ENCODE assay signal across 14 cellular contexts in the genomic region with DNA sequence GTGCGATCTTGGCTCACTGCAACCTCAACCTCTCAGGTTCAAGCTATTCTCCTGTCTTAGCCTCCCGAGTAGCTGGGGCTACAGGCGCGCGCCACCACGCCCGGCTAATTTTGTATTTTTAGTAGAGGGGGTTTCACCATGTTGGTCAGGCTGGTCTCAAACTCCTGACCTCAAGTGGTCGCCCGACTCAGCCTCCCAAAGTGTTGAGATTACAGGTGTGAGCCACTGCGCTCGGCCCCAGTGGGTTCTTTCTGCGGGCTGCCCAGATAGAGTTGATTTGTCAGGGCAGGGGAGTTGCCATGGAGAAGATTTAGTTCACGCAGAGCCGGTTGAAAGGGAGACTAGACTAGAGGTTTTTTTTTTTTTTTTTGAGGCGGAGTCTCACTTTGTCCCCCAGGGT. TPM values are rescaled to one million over a fixed set of nuclear protein-coding genes. Genes with fewer than 3 reads are reported as not detected.
DNase-seq lines count a peak whose midpoint lies in the region; ATAC-seq and TF ChIP-seq lines count a peak whose summit lies in the region.
"Had no signal": no experiment of that assay in that cellular context is flagged by ENCODE, and none has a peak within 500 bp of the region (broad histone marks: within the 10 kb centered on the region; RNA-seq: fewer than 3 reads in every experiment).

No MANE protein-coding gene starts in this region.

- H3K36me3 ChIP-seq in mesenchymal stem cell (ENCODE audit: control insufficient read depth in 1 of 2, insufficient read depth in 2 of 2, low read depth in 1 of 2, low read length in 2 of 2), result peaks cover 3 to 8% of the 10 kb centered on the region in 2 experiments
- H3K36me3 ChIP-seq in thyroid gland, result no peaks in the 10 kb centered on the region

- no peak overlapping the region for H2BK15ac ChIP-seq in mesenchymal stem cell (ENCODE audit: low read depth, poor library complexity, severe bottlenecking)

- in situ Hi-C loops in GM13977 (cut with MboI; ENCODE audit: low pct_unique_long_range_greater_than_20kb, low sequenced_read_pairs, unreplicated experiment), result no loop called here

- H3K4me3 ChIP-seq in HFF-Myc (replicated peaks; ENCODE audit: low read depth, low read length), result peak overlapping the region; percentile 85
- peak overlapping the region in 1 of 2 experiments; percentile 93 for H3K4me3 ChIP-seq in mesenchymal stem cell (ENCODE audit: insufficient read depth in 1 of 2, low read depth in 1 of 2, low read length in 2 of 2)
- no peak overlapping the region for H3K4me3 ChIP-seq in thyroid gland (replicated peaks in 1 of 3)

- no peak overlapping the region for H3K27ac ChIP-seq in CD4-positive, alpha-beta T cell (ENCODE audit: low read depth, low read length)
- no peak overlapping the region for H3K27ac ChIP-seq in mesenchymal stem cell (ENCODE audit: low read length, poor library complexity, severe bottlenecking)
- H3K27ac ChIP-seq in thyroid gland, result no peak overlapping the region

- no peaks in the 10 kb centered on the region for H3K9me3 ChIP-seq in CD4-positive, alpha-beta T cell (ENCODE audit: control insufficient read depth, low read length)
- no peaks in the 10 kb centered on the region for H3K9me3 ChIP-seq in mesenchymal stem cell (ENCODE audit: control insufficient read depth, low read length)
- H3K9me3 ChIP-seq in thyroid gland, result no peaks in the 10 kb centered on the region
- H3K9me3 ChIP-seq: heart right ventricle, spleen had no signal

- peak overlapping the region; percentile 89 for H3K4me3 Mint-ChIP-seq in CD4-positive, alpha-beta T cell
- peak overlapping the region; percentile 90 for H3K4me3 Mint-ChIP-seq in activated T-helper 1 cell treated with anti-CD3 and anti-CD28 coated beads, Interleukin-12 subunit alpha, Interleukin-12 subunit beta, Interleukin-2, Interleukin-4 antibody, amounts not matched to agents 30 ng/mL and 10 ng/mL and 1 ng/mL, durations not matched to agents 14 hours and 24 hours and 36 hours

- H3K27me3 ChIP-seq in CD4-positive, alpha-beta T cell (ENCODE audit: control insufficient read depth, insufficient read depth, low read length), result no peaks in the 10 kb centered on the region
- H3K27me3 ChIP-seq in mesenchymal stem cell (ENCODE audit: control insufficient read depth in 1 of 2, insufficient read depth in 1 of 2, low read length in 2 of 2) (no peaks in the 10 kb centered on the region), thyroid gland (no peaks in the 10 kb centered on the region)
- H3K27me3 ChIP-seq: heart right ventricle, spleen had no signal

- no peak overlapping the region for H3K23ac ChIP-seq in mesenchymal stem cell (ENCODE audit: low read length in 2 of 2)

- POLR2A ChIA-PET in CD4-positive, alpha-beta T cell (lab: Charles Lee), result no interaction called here

- CTCF ChIA-PET in CD4-positive, alpha-beta T cell (lab: Charles Lee), result no interaction called here

- no peak overlapping the region for H2BK5ac ChIP-seq in mesenchymal stem cell (ENCODE audit: low read depth, low read length, poor library complexity, severe bottlenecking)

- H3K14ac ChIP-seq in mesenchymal stem cell (ENCODE audit: low read length in 2 of 2), result no peak overlapping the region

- peak overlapping the region; percentile 87 for H3K9ac ChIP-seq in mesenchymal stem cell (ENCODE audit: low read length)

- intact Hi-C loops in CD4-positive, alpha-beta T cell (cut with DNase I, micrococcal nuclease), result loop anchor here (5.0 to 10.0 kb wide), 3 partner anchors 36 to 339 kb away; a partner anchor contains a TSS
- intact Hi-C loops in activated T-helper 1 cell treated with anti-CD3 and anti-CD28 coated beads, Interleukin-12 subunit alpha, Interleukin-12 subunit beta, Interleukin-2, Interleukin-4 antibody, amounts not matched to agents 30 ng/mL and 10 ng/mL and 1 ng/mL, durations not matched to agents 14 hours and 24 hours and 36 hours (cut with micrococcal nuclease), result loop anchor here (5.0 kb wide), 1 partner anchor 299 kb away; no protein-coding TSS in a partner anchor
- intact Hi-C loops in thyroid gland (cut with DNase I), result loop anchor here (5.0 kb wide), 1 partner anchor 36 kb away; a partner anchor contains a TSS

- H2BK12ac ChIP-seq in mesenchymal stem cell (ENCODE audit: low read length in 2 of 2), result no peak overlapping the region

- no peaks in the 10 kb centered on the region for H3K27me3 Mint-ChIP-seq in CD4-positive, alpha-beta T cell
- H3K27me3 Mint-ChIP-seq in activated T-helper 1 cell treated with anti-CD3 and anti-CD28 coated beads, Interleukin-12 subunit alpha, Interleukin-12 subunit beta, Interleukin-2, Interleukin-4 antibody, amounts not matched to agents 30 ng/mL and 10 ng/mL and 1 ng/mL, durations not matched to agents 14 hours and 24 hours and 36 hours (ENCODE audit: insufficient read depth), result peaks cover 4% of the 10 kb centered on the region

- H3K18ac ChIP-seq in mesenchymal stem cell (ENCODE audit: low read depth in 1 of 2, low read length in 2 of 2), result no peak overlapping the region

- no peak for TF ChIP-seq POLR2A in thyroid gland (IDR thresholded peaks at IDR 0.05)

- TF ChIP-seq CTCF in CD4-positive, alpha-beta T cell (IDR thresholded peaks at IDR 0.05), result no peak
- TF ChIP-seq CTCF in HFF-Myc (IDR thresholded peaks at IDR 0.05; ENCODE audit: low read depth, low read length, missing control alignments) (no peak), thyroid gland (IDR thresholded peaks at IDR 0.05) (no peak), GM13977 (IDR thresholded peaks at IDR 0.05; ENCODE audit: extremely low read depth, insufficient read depth, missing control alignments) (no peak)

- peaks cover 34% of the 10 kb centered on the region for H3K79me1 ChIP-seq in mesenchymal stem cell (replicated peaks; ENCODE audit: low read length, poor library complexity, severe bottlenecking)

- H2BK120ac ChIP-seq in mesenchymal stem cell (ENCODE audit: low read depth, low read length), result no peak overlapping the region

- peaks cover 14% of the 10 kb centered on the region for H3K36me3 Mint-ChIP-seq in CD4-positive, alpha-beta T cell (ENCODE audit: low read depth)
- H3K36me3 Mint-ChIP-seq in activated T-helper 1 cell treated with anti-CD3 and anti-CD28 coated beads, Interleukin-12 subunit alpha, Interleukin-12 subunit beta, Interleukin-2, Interleukin-4 antibody, amounts not matched to agents 30 ng/mL and 10 ng/mL and 1 ng/mL, durations not matched to agents 14 hours and 24 hours and 36 hours (ENCODE audit: low read depth), result peaks cover 7% of the 10 kb centered on the region

- H2AFZ ChIP-seq in mesenchymal stem cell (ENCODE audit: low read depth, low read length), result no peak overlapping the region

- H4K8ac ChIP-seq in mesenchymal stem cell (ENCODE audit: low read length), result no peak overlapping the region

- no peak for ATAC-seq in CD4-positive, alpha-beta T cell (ENCODE audit: poor library complexity)

- no peak overlapping the region for H3K27ac Mint-ChIP-seq in CD4-positive, alpha-beta T cell
- peak overlapping the region; percentile 48 for H3K27ac Mint-ChIP-seq in activated T-helper 1 cell treated with anti-CD3 and anti-CD28 coated beads, Interleukin-12 subunit alpha, Interleukin-12 subunit beta, Interleukin-2, Interleukin-4 antibody, amounts not matched to agents 30 ng/mL and 10 ng/mL and 1 ng/mL, durations not matched to agents 14 hours and 24 hours and 36 hours

- over 99% methylated on average over 12 of the region's 15 CpGs for WGBS in mesenchymal stem cell
- 92 to 97% methylated on average over 15 of the region's 15 CpGs for WGBS in thyroid gland, 2 donors

- H3K4me1 Mint-ChIP-seq in CD4-positive, alpha-beta T cell (ENCODE audit: low read depth), result peaks cover 25% of the 10 kb centered on the region
- peaks cover 27% of the 10 kb centered on the region for H3K4me1 Mint-ChIP-seq in activated T-helper 1 cell treated with anti-CD3 and anti-CD28 coated beads, Interleukin-12 subunit alpha, Interleukin-12 subunit beta, Interleukin-2, Interleukin-4 antibody, amounts not matched to agents 30 ng/mL and 10 ng/mL and 1 ng/mL, durations not matched to agents 14 hours and 24 hours and 36 hours (ENCODE audit: low read depth)

- no peak overlapping the region for H2AK5ac ChIP-seq in mesenchymal stem cell (ENCODE audit: low read length, severe bottlenecking)

- H3K4me1 ChIP-seq in mesenchymal stem cell (ENCODE audit: control insufficient read depth, insufficient read depth, low read depth, low read length) (peaks cover 12% of the 10 kb centered on the region), thyroid gland (peaks cover 8 to 11% of the 10 kb centered on the region in 2 donors)

- no peak overlapping the region for H3K4me2 ChIP-seq in mesenchymal stem cell (ENCODE audit: low read length, poor library complexity, severe bottlenecking)

- no peak overlapping the region for H4K91ac ChIP-seq in mesenchymal stem cell (ENCODE audit: low read length)

- no peaks in the 10 kb centered on the region for H3K9me3 Mint-ChIP-seq in CD4-positive, alpha-beta T cell
- H3K9me3 Mint-ChIP-seq in activated T-helper 1 cell treated with anti-CD3 and anti-CD28 coated beads, Interleukin-12 subunit alpha, Interleukin-12 subunit beta, Interleukin-2, Interleukin-4 antibody, amounts not matched to agents 30 ng/mL and 10 ng/mL and 1 ng/mL, durations not matched to agents 14 hours and 24 hours and 36 hours, result no peaks in the 10 kb centered on the region

- no peak for DNase-seq in CD4-positive, alpha-beta T cell
- DNase-seq in HFF-Myc (ENCODE audit: extremely low read depth, low read depth) (no peak), mesenchymal stem cell (no peak), NCI-H510A treated with DMSO at 0.1 percent for 48 hours (lab: John Stamatoyannopoulos, UW) (no peak), thyroid gland (no peak), GM13977 (ENCODE audit: low spot score) (no peak), SKM-1 treated with dmso at 0.1 percent for 144 hours (lab: John Stamatoyannopoulos, UW; ENCODE audit: unreplicated experiment) (no peak)
- no peak for DNase-seq in activated T-helper 1 cell treated with anti-CD3 and anti-CD28 coated beads, Interleukin-12 subunit alpha, Interleukin-12 subunit beta, Interleukin-2, Interleukin-4 antibody, amounts not matched to agents 30 ng/mL and 10 ng/mL and 1 ng/mL, durations not matched to agents 14 hours and 24 hours and 36 hours (ENCODE audit: low spot score)
- DNase-seq: cortex of kidney, DMS79, heart right ventricle, NCI-H524, spleen, SW 1271 had no signal

- H3K4ac ChIP-seq in mesenchymal stem cell (ENCODE audit: low read depth in 1 of 2, low read length in 2 of 2), result no peak overlapping the region

RNA-seq across cellular contexts. Expression of a gene that starts 1.7 kb away (rescaled TPM):
- total RNA-seq in CD4-positive, alpha-beta T cell, result 10 to 100 TPM; 74.6 to 80.3 TPM
- total RNA-seq in activated T-helper 1 cell treated with anti-CD3 and anti-CD28 coated beads, Interleukin-12 subunit alpha, Interleukin-12 subunit beta, Interleukin-2, Interleukin-4 antibody, amounts not matched to agents 30 ng/mL and 10 ng/mL and 1 ng/mL, durations not matched to agents 14 hours and 24 hours and 36 hours, result 106 and 111 TPM in 2 replicates
- polyA plus RNA-seq in mesenchymal stem cell (2013, experiment 1 of 2), result 21.3 TPM
- polyA plus RNA-seq in mesenchymal stem cell (2013, experiment 2 of 2), result 19.9 TPM
- total RNA-seq in thyroid gland, result 10 to 100 TPM; 72.6 to 85.9 (median 79.6) TPM

RNA-seq across cellular contexts. Expression of a gene that starts 18.1 kb away (rescaled TPM):
- 1 to 10 TPM; 4.2 to 4.9 TPM for total RNA-seq in CD4-positive, alpha-beta T cell
- 1.9 and 2.7 TPM in 2 replicates for total RNA-seq in activated T-helper 1 cell treated with anti-CD3 and anti-CD28 coated beads, Interleukin-12 subunit alpha, Interleukin-12 subunit beta, Interleukin-2, Interleukin-4 antibody, amounts not matched to agents 30 ng/mL and 10 ng/mL and 1 ng/mL, durations not matched to agents 14 hours and 24 hours and 36 hours
- 5.0 TPM for polyA plus RNA-seq in mesenchymal stem cell (2013, experiment 1 of 2)
- 5.7 TPM for polyA plus RNA-seq in mesenchymal stem cell (2013, experiment 2 of 2)
- total RNA-seq in thyroid gland, result 10 to 100 TPM in 3 of 4 donors, 1 to 10 TPM in 1; 7.2 to 13.3 (median 12.0) TPM

RNA-seq across cellular contexts. Expression of a gene that starts 37.0 kb away (rescaled TPM):
- total RNA-seq in CD4-positive, alpha-beta T cell, result 10 to 100 TPM; 30.6 to 31.2 TPM
- total RNA-seq in activated T-helper 1 cell treated with anti-CD3 and anti-CD28 coated beads, Interleukin-12 subunit alpha, Interleukin-12 subunit beta, Interleukin-2, Interleukin-4 antibody, amounts not matched to agents 30 ng/mL and 10 ng/mL and 1 ng/mL, durations not matched to agents 14 hours and 24 hours and 36 hours, result 37.6 and 43.7 TPM in 2 replicates
- 13.0 TPM for polyA plus RNA-seq in mesenchymal stem cell (2013, experiment 1 of 2)
- 12.8 TPM for polyA plus RNA-seq in mesenchymal stem cell (2013, experiment 2 of 2)
- total RNA-seq in thyroid gland, result 100 to 1,000 TPM in 1 of 4 donors, 10 to 100 TPM in 2, 1 to 10 TPM in 1; 9.3 to 122 (median 16.2) TPM

RNA-seq across cellular contexts. Expression of a gene that starts 55.0 kb away (rescaled TPM):
- 1 to 10 TPM; 1.6 to 2.0 TPM for total RNA-seq in CD4-positive, alpha-beta T cell
- total RNA-seq in activated T-helper 1 cell treated with anti-CD3 and anti-CD28 coated beads, Interleukin-12 subunit alpha, Interleukin-12 subunit beta, Interleukin-2, Interleukin-4 antibody, amounts not matched to agents 30 ng/mL and 10 ng/mL and 1 ng/mL, durations not matched to agents 14 hours and 24 hours and 36 hours, result 3.6 and 5.2 TPM in 2 replicates
- polyA plus RNA-seq in mesenchymal stem cell (2013, experiment 1 of 2), result 8.5 TPM
- polyA plus RNA-seq in mesenchymal stem cell (2013, experiment 2 of 2), result 7.7 TPM
- total RNA-seq in thyroid gland, result 10 to 100 TPM in 2 of 4 donors, 1 to 10 TPM in 2; 6.2 to 19.3 (median 11.3) TPM
